8 cellular contexts compared by ENCODE assay signal in the genomic region with DNA sequence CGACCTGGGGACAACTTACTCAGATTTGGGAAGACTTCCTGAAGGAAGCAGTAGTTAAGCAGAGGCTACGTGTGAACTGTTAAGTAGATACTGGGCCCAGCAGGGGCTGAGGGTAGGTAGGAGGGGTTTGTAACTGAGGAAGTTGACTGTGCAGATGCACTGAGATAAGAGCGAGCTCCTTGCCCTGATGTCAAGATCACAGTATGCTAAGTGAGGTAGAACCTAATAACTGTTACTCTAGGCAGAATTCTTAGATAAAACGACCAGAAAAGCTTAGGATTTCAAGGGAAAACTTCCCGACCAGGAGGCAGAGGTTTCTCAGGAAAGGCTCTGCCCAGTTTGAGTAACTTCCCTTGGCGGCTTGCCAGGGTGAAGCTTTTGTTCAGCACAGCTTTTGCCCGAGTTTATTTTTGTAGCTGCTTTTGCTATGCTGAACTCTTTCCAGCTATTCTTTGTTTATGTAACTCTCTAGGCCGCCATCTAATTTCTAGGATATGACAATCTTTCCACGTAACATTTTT.
DNase-seq lines count a peak whose midpoint lies in the region; ATAC-seq and TF ChIP-seq lines count a peak whose summit lies in the region.

No MANE protein-coding gene starts in this region.

- H3K27ac ChIP-seq in HL-60 (replicated peaks) (peak overlapping the region; percentile 71), mesenchymal stem cell (ENCODE audit: low read length, poor library complexity, severe bottlenecking) (peak overlapping the region; percentile 35), upper lobe of right lung (no peak overlapping the region)

- TF ChIP-seq CTCF in HL-60 (IDR thresholded peaks at IDR 0.05; ENCODE audit: insufficient read depth, low read length) (no peak), epithelial cell of esophagus (IDR thresholded peaks at IDR 0.05; ENCODE audit: insufficient read depth, low read depth, low read length, missing control alignments) (no peak), upper lobe of right lung (IDR thresholded peaks at IDR 0.05) (no peak)

- ATAC-seq in upper lobe of right lung (peak; percentile 64), HG03095 (IDR thresholded peaks at IDR 0.05; ENCODE audit: unreplicated experiment) (no peak)

- H2BK15ac ChIP-seq in mesenchymal stem cell (ENCODE audit: low read depth, poor library complexity, severe bottlenecking) = no peak overlapping the region

- H3K27me3 ChIP-seq in HL-60 (ENCODE audit: insufficient read depth, poor library complexity, severe bottlenecking) = no peaks in the 10 kb centered on the region
- H3K27me3 ChIP-seq in mesenchymal stem cell (ENCODE audit: control insufficient read depth in 1 of 2, insufficient read depth in 1 of 2, low read length in 2 of 2) = no peaks in the 10 kb centered on the region
- H3K27me3 ChIP-seq in upper lobe of right lung = no peaks in the 10 kb centered on the region

- H3K9ac ChIP-seq in mesenchymal stem cell (ENCODE audit: low read length) = no peak overlapping the region

- H2BK120ac ChIP-seq in mesenchymal stem cell (ENCODE audit: low read depth, low read length) = no peak overlapping the region

- H3K4me1 ChIP-seq in mesenchymal stem cell (ENCODE audit: control insufficient read depth, insufficient read depth, low read depth, low read length) (peaks cover 3% of the 10 kb centered on the region), upper lobe of right lung (peaks cover 5% of the 10 kb centered on the region)

- peak overlapping the region; percentile 29 to 34 for H3K18ac ChIP-seq in mesenchymal stem cell (ENCODE audit: low read depth in 1 of 2, low read length in 2 of 2)

- H2AFZ ChIP-seq in mesenchymal stem cell (ENCODE audit: low read depth, low read length) = no peak overlapping the region

- H3K36me3 ChIP-seq in mesenchymal stem cell (ENCODE audit: control insufficient read depth in 1 of 2, insufficient read depth in 2 of 2, low read depth in 1 of 2, low read length in 2 of 2) = no peaks in the 10 kb centered on the region
- no peaks in the 10 kb centered on the region for H3K36me3 ChIP-seq in upper lobe of right lung

- H3K4ac ChIP-seq in mesenchymal stem cell (ENCODE audit: low read depth in 1 of 2, low read length in 2 of 2) = no peak overlapping the region

- H3K14ac ChIP-seq in mesenchymal stem cell (ENCODE audit: low read length in 2 of 2) = no peak overlapping the region

- no peaks in the 10 kb centered on the region for H3K9me3 ChIP-seq in mesenchymal stem cell (ENCODE audit: control insufficient read depth, low read length)
- H3K9me3 ChIP-seq in upper lobe of right lung = no peaks in the 10 kb centered on the region

- 2% methylated on average over 7 of the region's 9 CpGs for WGBS in mesenchymal stem cell

- H4K8ac ChIP-seq in mesenchymal stem cell (ENCODE audit: low read length) = peak overlapping the region; percentile 80

- H4K91ac ChIP-seq in mesenchymal stem cell (ENCODE audit: low read length) = peak overlapping the region; percentile 52

- no peak overlapping the region for H3K23ac ChIP-seq in mesenchymal stem cell (ENCODE audit: low read length in 2 of 2)

- H3K4me3 ChIP-seq in HL-60 (replicated peaks; ENCODE audit: insufficient read depth, low read length) = no peak overlapping the region
- no peak overlapping the region for H3K4me3 ChIP-seq in epithelial cell of esophagus (ENCODE audit: low read length)
- no peak overlapping the region for H3K4me3 ChIP-seq in mesenchymal stem cell (ENCODE audit: insufficient read depth in 1 of 2, low read depth in 1 of 2, low read length in 2 of 2)
- no peak overlapping the region for H3K4me3 ChIP-seq in upper lobe of right lung

- DNase-seq in COLO668 (lab: John Stamatoyannopoulos, UW; ENCODE audit: unreplicated experiment) (peak; percentile 92), HL-60 (ENCODE audit: low read depth in 1 of 2, low spot score in 1 of 2) (peak in 1 of 2 experiments; percentile 84), SIG-M5 treated with dmso at 0.1 percent for 504 hours (lab: John Stamatoyannopoulos, UW; ENCODE audit: unreplicated experiment) (peak; percentile 64), epithelial cell of esophagus (ENCODE audit: low read depth) (peak; percentile 80), mesenchymal stem cell (peak; percentile 75), upper lobe of right lung (peak; percentile 70), NCI-H187 (lab: John Stamatoyannopoulos, UW) (no peak)

- H2AK5ac ChIP-seq in mesenchymal stem cell (ENCODE audit: low read length, severe bottlenecking) = no peak overlapping the region

- no peaks in the 10 kb centered on the region for H3K79me1 ChIP-seq in mesenchymal stem cell (replicated peaks; ENCODE audit: low read length, poor library complexity, severe bottlenecking)

- peak overlapping the region; percentile 3 to 28 for H2BK12ac ChIP-seq in mesenchymal stem cell (ENCODE audit: low read length in 2 of 2)

- H2BK5ac ChIP-seq in mesenchymal stem cell (ENCODE audit: low read depth, low read length, poor library complexity, severe bottlenecking) = no peak overlapping the region

- H3K4me2 ChIP-seq in mesenchymal stem cell (ENCODE audit: low read length, poor library complexity, severe bottlenecking) = peak overlapping the region; percentile 18

- intact Hi-C loops in upper lobe of right lung (cut with DNase I) = no loop called here

Comparison
In these comparisons a context has a peak if more than half of its experiments do, and no peak if none do; other contexts are left out.
1. DNase-seq: peak in COLO668 (single experiment), SIG-M5 treated with dmso at 0.1 percent for 504 hours (single experiment), epithelial cell of esophagus (single experiment), mesenchymal stem cell (single experiment) and upper lobe of right lung (single experiment); none in NCI-H187 (0 of 2).